In genomic region chr7:3154881-3155494, GRCh38 we compare ENCODE assay signal across 8 cellular contexts.
DNase-seq lines count a peak whose midpoint lies in the region; ATAC-seq and TF ChIP-seq lines count a peak whose summit lies in the region.

No MANE protein-coding gene starts in this region.

- peak; percentile 69 for DNase-seq in Calu3
- peak; percentile 66 for DNase-seq in NT2/D1 (ENCODE audit: low read depth, low spot score)
- DNase-seq in activated T-cell treated with anti-CD3 and anti-CD28 coated beads, Interleukin-2, amount 50 U/mL, for 1 hour: peak; percentile 39
- DNase-seq in fibroblast of villous mesenchyme (ENCODE audit: low read depth): peak; percentile 55
- peak; percentile 6 to 22 for DNase-seq in stimulated activated CD4-positive, alpha-beta T cell treated with anti-CD3 and anti-CD28 coated beads, Interleukin-15, amount 100 ng/mL, for 1 hour (ENCODE audit: low read depth in 1 of 2, low spot score in 1 of 2)
- no peak for DNase-seq in C1 segment of cervical spinal cord (lab: John Stamatoyannopoulos, UW)

- H3K9me3 ChIP-seq in NT2/D1 (ENCODE audit: insufficient read depth, low read length): no peaks in the 10 kb centered on the region

- CTCF ChIA-PET in Calu3 (lab: Charles Lee): interaction anchor here (0.6 to 1.1 kb wide), 2 partner anchors 90 to 394 kb away, joined by 3 read pairs; no protein-coding TSS in a partner anchor

- BruUV-seq in Calu3 (replicated peaks; lab: Mats Ljungman, UMichigan): no TSS peak

- H3K27me3 ChIP-seq in NT2/D1 (ENCODE audit: insufficient read depth, insufficient read length): no peaks in the 10 kb centered on the region

- peak; percentile 66 for ATAC-seq in GM21515 (IDR thresholded peaks at IDR 0.05; ENCODE audit: unreplicated experiment)
- ATAC-seq in HG02973 (IDR thresholded peaks at IDR 0.05; ENCODE audit: unreplicated experiment): no peak

- H3K4me1 Mint-ChIP-seq in Calu3 (ENCODE audit: low read depth, unreplicated experiment): peaks cover 22% of the 10 kb centered on the region

- H3K4me3 ChIP-seq in NT2/D1 (ENCODE audit: insufficient read length, low read depth) (no peak overlapping the region), fibroblast of villous mesenchyme (ENCODE audit: low read depth, low read length) (no peak overlapping the region)

- no peak overlapping the region for H3K9ac ChIP-seq in NT2/D1 (ENCODE audit: insufficient read length, low read depth)

- H3K4me1 ChIP-seq in NT2/D1 (ENCODE audit: insufficient read depth, insufficient read length): no peaks in the 10 kb centered on the region

- H3K36me3 ChIP-seq in NT2/D1 (ENCODE audit: insufficient read depth, insufficient read length, low read length): no peaks in the 10 kb centered on the region

- H3K4me3 Mint-ChIP-seq in Calu3 (ENCODE audit: low read depth, unreplicated experiment): no peak overlapping the region

- no peaks in the 10 kb centered on the region for H3K27me3 Mint-ChIP-seq in Calu3 (ENCODE audit: unreplicated experiment)

- peak; percentile 88 for TF ChIP-seq CTCF in Calu3 (IDR thresholded peaks at IDR 0.05; ENCODE audit: unreplicated experiment)
- TF ChIP-seq CTCF in fibroblast of villous mesenchyme (IDR thresholded peaks at IDR 0.05; ENCODE audit: insufficient read depth, low read depth, low read length): peak; percentile 82

- no peaks in the 10 kb centered on the region for H3K9me3 Mint-ChIP-seq in Calu3 (ENCODE audit: low read depth, unreplicated experiment)

- H3K27ac Mint-ChIP-seq in Calu3 (ENCODE audit: unreplicated experiment): no peak overlapping the region

- intact Hi-C loops in Calu3 (cut with micrococcal nuclease; ENCODE audit: unreplicated experiment): loop anchor here (1.0 to 5.0 kb wide), 3 partner anchors 42 to 290 kb away; no protein-coding TSS in a partner anchor

- H3K36me3 Mint-ChIP-seq in Calu3 (ENCODE audit: insufficient read depth, unreplicated experiment): peaks cover 3% of the 10 kb centered on the region

Comparison
In these comparisons a context has a peak if more than half of its experiments do, and no peak if none do; other contexts are left out.
1. DNase-seq: peak in Calu3 (single experiment), NT2/D1 (single experiment), activated T-cell treated with anti-CD3 and anti-CD28 coated beads, Interleukin-2, amount 50 U/mL, for 1 hour (single experiment), fibroblast of villous mesenchyme (single experiment) and stimulated activated CD4-positive, alpha-beta T cell treated with anti-CD3 and anti-CD28 coated beads, Interleukin-15, amount 100 ng/mL, for 1 hour (2 of 2); none in C1 segment of cervical spinal cord (0 of 14).